Comparison of ENCODE assay signal across 11 cellular contexts in genomic region chr17:76562734-76563148, GRCh38. TPM values are rescaled to one million over a fixed set of nuclear protein-coding genes. Genes with fewer than 3 reads are reported as not detected.
DNase-seq lines count a peak whose midpoint lies in the region; FAIRE-seq and TF ChIP-seq lines count a peak whose summit lies in the region.
"Had no signal": no experiment of that assay in that cellular context is flagged by ENCODE, and none has a peak within 500 bp of the region (broad histone marks: within the 10 kb centered on the region; RNA-seq: fewer than 3 reads in every experiment).

No MANE protein-coding gene starts in this region.

- H3K4me1 Mint-ChIP-seq in astrocyte (ENCODE audit: low read depth, unreplicated experiment) = peaks cover 44% of the 10 kb centered on the region

- peak overlapping the region; percentile 87 for H3K4me2 ChIP-seq in astrocyte (ENCODE audit: low read length)

- H3K4me1 ChIP-seq in astrocyte (ENCODE audit: insufficient read depth, low read length) = peaks cover 41% of the 10 kb centered on the region

- peak overlapping the region; percentile 26 for H3K9ac ChIP-seq in astrocyte (ENCODE audit: low read length)

- peak overlapping the region; percentile 25 for H3K4me3 Mint-ChIP-seq in astrocyte (ENCODE audit: unreplicated experiment)

- no peak overlapping the region for H2AFZ ChIP-seq in astrocyte (ENCODE audit: low read depth, low read length)

- peaks cover 82% of the 10 kb centered on the region for H4K20me1 ChIP-seq in astrocyte (ENCODE audit: insufficient read depth, low read length)

- TF ChIP-seq CTCF in astrocyte (IDR thresholded peaks at IDR 0.05; ENCODE audit: insufficient read depth, low read depth, low read length) (no peak), GM20000 (IDR thresholded peaks at IDR 0.05; ENCODE audit: extremely low read depth, missing control alignments) (no peak)

- H3K79me2 ChIP-seq in astrocyte (ENCODE audit: insufficient read depth, low read length) = peaks cover 49% of the 10 kb centered on the region

- peaks cover 31% of the 10 kb centered on the region for H3K36me3 ChIP-seq in astrocyte (ENCODE audit: insufficient read depth, low read length)

- H3K4me3 ChIP-seq in astrocyte (ENCODE audit: insufficient read depth, low read depth, low read length) = no peak overlapping the region
- H3K4me3 ChIP-seq: thoracic aorta had no signal

- no peaks in the 10 kb centered on the region for H3K27me3 ChIP-seq in astrocyte (ENCODE audit: insufficient read depth, low read length)

- no peaks in the 10 kb centered on the region for H3K9me3 ChIP-seq in astrocyte (ENCODE audit: insufficient read depth, low read depth, low read length)
- H3K9me3 ChIP-seq: thoracic aorta had no signal

- H3K36me3 Mint-ChIP-seq in astrocyte (ENCODE audit: low read depth, unreplicated experiment) = peaks cover 21% of the 10 kb centered on the region

- peak overlapping the region; percentile 28 for H3K27ac ChIP-seq in astrocyte (ENCODE audit: low read depth, low read length)
- H3K27ac ChIP-seq: thoracic aorta had no signal

- DNase-seq in A172 (ENCODE audit: low spot score) (peak; percentile 96), HT1080 (ENCODE audit: low read depth) (peak; percentile 87), astrocyte (ENCODE audit: low read depth) (peak; percentile 85), hepatic stellate cell (ENCODE audit: low spot score) (peak; percentile 2), LoVo (ENCODE audit: low spot score) (no peak), NCI-H748 treated with DMSO at 0.1 percent for 48 hours (lab: John Stamatoyannopoulos, UW) (no peak), GM20000 (ENCODE audit: low spot score) (no peak)
- DNase-seq in central memory CD4-positive, alpha-beta T cell = no peak
- DNase-seq: DND-41, NCI-H187 treated with DMSO at 0.1 percent for 48 hours had no signal

- no peak overlapping the region for H3K27ac Mint-ChIP-seq in astrocyte (ENCODE audit: unreplicated experiment)

- no peaks in the 10 kb centered on the region for H3K27me3 Mint-ChIP-seq in astrocyte (ENCODE audit: low read depth, unreplicated experiment)

- FAIRE-seq in astrocyte (lab: Jason Lieb, UNC) = no peak

- H3K9me3 Mint-ChIP-seq in astrocyte (ENCODE audit: unreplicated experiment) = no peaks in the 10 kb centered on the region

RNA-seq across cellular contexts. Expression of gene PRCD, which starts 22.9 kb away (rescaled TPM):
- total RNA-seq in A172 (2014; rRNA removed; shearing (Covaris generic)) = not detected in 2 replicates
- total RNA-seq in HT1080 (2014; rRNA removed; shearing (Covaris generic)) = 1.5 TPM in 1 of 2 replicates, not detected in the other
- polyA plus RNA-seq in HT1080 (2015; cell fraction: cytosol; rRNA removed) = 0.86 and 1.5 TPM in 2 replicates
- polyA plus RNA-seq in HT1080 (2015; cell fraction: nucleus; rRNA removed) = 0.72 and 0.79 TPM in 2 replicates
- 1.5 and 2.2 TPM in 2 replicates for total RNA-seq in astrocyte

RNA-seq across cellular contexts. Expression of gene ST6GALNAC2, which starts 22.9 kb away (rescaled TPM):
- 5.1 and 6.8 TPM in 2 replicates for total RNA-seq in A172 (2014; rRNA removed; shearing (Covaris generic))
- total RNA-seq in HT1080 (2014; rRNA removed; shearing (Covaris generic)) = not detected in 2 replicates
- 0.20 TPM in 1 of 2 replicates, not detected in the other for polyA plus RNA-seq in HT1080 (2015; cell fraction: cytosol; rRNA removed)
- 0.20 TPM in 1 of 2 replicates, not detected in the other for polyA plus RNA-seq in HT1080 (2015; cell fraction: nucleus; rRNA removed)
- 0.79 TPM in 1 of 2 replicates, not detected in the other for total RNA-seq in astrocyte

RNA-seq across cellular contexts. Expression of gene CYGB, which starts 25.2 kb away (rescaled TPM):
- total RNA-seq in A172 (2014; rRNA removed; shearing (Covaris generic)) = 0.05 and 1.1 TPM in 2 replicates
- 0.14 and 0.37 TPM in 2 replicates for total RNA-seq in HT1080 (2014; rRNA removed; shearing (Covaris generic))
- polyA plus RNA-seq in HT1080 (2015; cell fraction: cytosol; rRNA removed) = 0.97 and 0.98 TPM in 2 replicates
- 0.37 and 0.87 TPM in 2 replicates for polyA plus RNA-seq in HT1080 (2015; cell fraction: nucleus; rRNA removed)
- 20.5 and 29.2 TPM in 2 replicates for total RNA-seq in astrocyte

Comparison
In these comparisons a context has a peak if more than half of its experiments do, and no peak if none do; other contexts are left out.
1. DNase-seq: peak in A172 (single experiment), HT1080 (single experiment), astrocyte (single experiment) and hepatic stellate cell (single experiment); none in LoVo (single experiment), NCI-H748 treated with DMSO at 0.1 percent for 48 hours (single experiment), central memory CD4-positive, alpha-beta T cell (single experiment) and GM20000 (single experiment).
2. RNA of gene CYGB, which starts 25.2 kb away (total RNA-seq): 20.5 to 29.2 TPM in astrocyte; 0.14 to 0.37 TPM in HT1080 and 0.05 to 1.1 TPM in A172; every median in the first group is over 10 times any median in the second.